15 cellular contexts compared by ENCODE assay signal in genomic region chr7:106070201-106070551, GRCh38. TPM values are rescaled to one million over a fixed set of nuclear protein-coding genes. Genes with fewer than 3 reads are reported as not detected.
DNase-seq lines count a peak whose midpoint lies in the region; ATAC-seq and TF ChIP-seq lines count a peak whose summit lies in the region.
"Had no signal": no experiment of that assay in that cellular context is flagged by ENCODE, and none has a peak within 500 bp of the region (broad histone marks: within the 10 kb centered on the region; RNA-seq: fewer than 3 reads in every experiment).

No MANE protein-coding gene starts in this region.

- peaks cover 77% of the 10 kb centered on the region for H3K4me1 ChIP-seq in BLaER1
- peaks cover 32% of the 10 kb centered on the region in 2 donors for H3K4me1 ChIP-seq in adrenal gland (replicated peaks in 1 of 2)

- peak; percentile 44 for DNase-seq in M059J (ENCODE audit: low read depth)
- DNase-seq in adrenal gland: peak in 6 of 7 donors; percentile 49 to 74 (median 71)
- DNase-seq in mucosa of gallbladder (ENCODE audit: low spot score): peak; percentile 75
- DNase-seq in activated CD8-positive, alpha-beta memory T cell treated with anti-CD3 and anti-CD28 coated beads for 24 hours: no peak
- no peak for DNase-seq in activated CD4-positive, alpha-beta T cell treated with anti-CD3 and anti-CD28 coated beads, Interleukin-2, amount 10 ng/mL, durations not matched to agents 7 days and 5 days
- DNase-seq: effector memory CD8-positive, alpha-beta T cell; ovary had no signal

- peak overlapping the region; percentile 91 for H3K4me2 ChIP-seq in BLaER1
- H3K4me2 ChIP-seq: KMS-11 had no signal

- no peaks in the 10 kb centered on the region for H4K20me1 ChIP-seq in BLaER1

- H3K9me3 ChIP-seq in BLaER1 (no peaks in the 10 kb centered on the region), adrenal gland (replicated peaks in 1 of 3) (no peaks in the 10 kb centered on the region)
- H3K9me3 ChIP-seq: ovary had no signal

- WGBS in adrenal gland, 4 donors: 57 to 60% (median 60%) methylated on average over 3 to 5 of the region's 5 CpGs; no CpG with 5 or more reads in 1 of the 4 donors

- no peaks in the 10 kb centered on the region for H3K9me3 Mint-ChIP-seq in activated CD4-positive, alpha-beta T cell treated with anti-CD3 and anti-CD28 coated beads, Interleukin-2, amount 10 ng/mL, durations not matched to agents 7 days and 5 days
- H3K9me3 Mint-ChIP-seq: activated naive CD4-positive, alpha-beta T cell treated with anti-CD3 and anti-CD28 coated beads, Interleukin-2, amount 50 U/mL, for 24 hours; CD8-positive, alpha-beta T cell; effector memory CD8-positive, alpha-beta T cell had no signal

- H3K27me3 Mint-ChIP-seq in activated CD4-positive, alpha-beta T cell treated with anti-CD3 and anti-CD28 coated beads, Interleukin-2, amount 10 ng/mL, durations not matched to agents 7 days and 5 days: no peaks in the 10 kb centered on the region
- H3K27me3 Mint-ChIP-seq: activated naive CD4-positive, alpha-beta T cell treated with anti-CD3 and anti-CD28 coated beads, Interleukin-2, amount 50 U/mL, for 24 hours; effector memory CD8-positive, alpha-beta T cell had no signal

- H3K27me3 ChIP-seq in BLaER1: no peaks in the 10 kb centered on the region
- no peaks in the 10 kb centered on the region for H3K27me3 ChIP-seq in adrenal gland
- H3K27me3 ChIP-seq: ovary had no signal

- H3K27ac Mint-ChIP-seq in activated CD4-positive, alpha-beta T cell treated with anti-CD3 and anti-CD28 coated beads, Interleukin-2, amount 10 ng/mL, durations not matched to agents 7 days and 5 days: no peak overlapping the region

- TF ChIP-seq POLR2A in adrenal gland (IDR thresholded peaks at IDR 0.05): no peak

- CTCF ChIA-PET in activated CD4-positive, alpha-beta T cell treated with anti-CD3 and anti-CD28 coated beads, Interleukin-2, amount 10 ng/mL, durations not matched to agents 7 days and 5 days (lab: Charles Lee): interaction anchor here (0.6 to 5.7 kb wide), 7 partner anchors 10 to 84 kb away, joined by 3 to 27 read pairs (median 4); partner anchors contain the start of gene SYPL1

- H3K4me3 ChIP-seq in BLaER1 (no peak overlapping the region), adrenal gland (no peak overlapping the region)
- H3K4me3 ChIP-seq: ovary, PC-9 had no signal

- no peak for TF ChIP-seq CTCF in adrenal gland (IDR thresholded peaks at IDR 0.05)

- intact Hi-C loops in adrenal gland (cut with DNase I): loop anchor here in 1 of 2 donors (5.0 kb wide), 1 partner anchor 37 kb away; no protein-coding TSS in a partner anchor

- H3K4me1 Mint-ChIP-seq in activated CD4-positive, alpha-beta T cell treated with anti-CD3 and anti-CD28 coated beads, Interleukin-2, amount 10 ng/mL, durations not matched to agents 7 days and 5 days: peaks cover 59% of the 10 kb centered on the region

- no peaks in the 10 kb centered on the region for H3K36me3 ChIP-seq in BLaER1
- H3K36me3 ChIP-seq in adrenal gland (replicated peaks in 1 of 2): no peaks in the 10 kb centered on the region
- H3K36me3 ChIP-seq: ovary had no signal

- POLR2A ChIA-PET in activated CD4-positive, alpha-beta T cell treated with anti-CD3 and anti-CD28 coated beads, Interleukin-2, amount 10 ng/mL, durations not matched to agents 7 days and 5 days (lab: Charles Lee): no interaction called here

- peaks cover 9% of the 10 kb centered on the region for H3K36me3 Mint-ChIP-seq in activated CD4-positive, alpha-beta T cell treated with anti-CD3 and anti-CD28 coated beads, Interleukin-2, amount 10 ng/mL, durations not matched to agents 7 days and 5 days (ENCODE audit: low read depth)
- H3K36me3 Mint-ChIP-seq: activated naive CD4-positive, alpha-beta T cell treated with anti-CD3 and anti-CD28 coated beads, Interleukin-2, amount 50 U/mL, for 24 hours; CD8-positive, alpha-beta T cell had no signal

- H3K27ac ChIP-seq in BLaER1 (peak overlapping the region; percentile 90), adrenal gland (peak overlapping the region in 1 of 5 donors; percentile 21)
- H3K27ac ChIP-seq: KMS-11, ovary had no signal

- 0 out of 2 replicates have a peak overlapping the region, but pooled peaks have one; percentile 15 for H3K9ac ChIP-seq in BLaER1
- H3K9ac ChIP-seq: KMS-11 had no signal

- no peak overlapping the region for H3K4me3 Mint-ChIP-seq in activated CD4-positive, alpha-beta T cell treated with anti-CD3 and anti-CD28 coated beads, Interleukin-2, amount 10 ng/mL, durations not matched to agents 7 days and 5 days

- ATAC-seq in GM19328 (IDR thresholded peaks at IDR 0.05; ENCODE audit: unreplicated experiment) (no peak), GM21529 (IDR thresholded peaks at IDR 0.05; ENCODE audit: unreplicated experiment) (no peak)
- ATAC-seq: activated CD4-positive, CD25-positive, alpha-beta regulatory T cell treated with anti-CD3 and anti-CD28 coated beads, Interleukin-2, amount 50 U/mL, for 24 hours; CD8-positive, alpha-beta T cell; effector memory CD8-positive, alpha-beta T cell had no signal

RNA-seq across cellular contexts. Expression of gene SYPL1, which starts 41.9 kb away (rescaled TPM):
- total RNA-seq in M059J (2014; rRNA removed; shearing (Covaris generic)): 69.0 and 98.5 TPM in 2 replicates
- total RNA-seq in adrenal gland (100 to 1,000 TPM in 3 of 8 donors, 10 to 100 TPM in 5; 58.3 to 107 (median 94.3) TPM), mucosa of gallbladder (116 TPM)
- 10 to 100 TPM; 25.0 to 90.3 (median 31.6) TPM for polyA plus RNA-seq in adrenal gland
- 10 to 100 TPM; 36.7 to 40.3 TPM for total RNA-seq in activated CD4-positive, alpha-beta T cell treated with anti-CD3 and anti-CD28 coated beads, Interleukin-2, amount 10 ng/mL, durations not matched to agents 7 days and 5 days

Comparison
In these comparisons a context has a peak if more than half of its experiments do, and no peak if none do; other contexts are left out.
1. DNase-seq: peak in M059J (single experiment), adrenal gland (6 of 7) and mucosa of gallbladder (single experiment); none in activated CD8-positive, alpha-beta memory T cell treated with anti-CD3 and anti-CD28 coated beads for 24 hours (single experiment) and activated CD4-positive, alpha-beta T cell treated with anti-CD3 and anti-CD28 coated beads, Interleukin-2, amount 10 ng/mL, durations not matched to agents 7 days and 5 days (single experiment).